29 cellular contexts compared by ENCODE assay signal in genomic region chr9:83144492-83144891, GRCh38.
"Had no signal": no experiment of that assay in that cellular context is flagged by ENCODE, and none has a peak within 500 bp of the region (broad histone marks: within the 10 kb centered on the region; RNA-seq: fewer than 3 reads in every experiment).

No MANE protein-coding gene starts in this region.

- ATAC-seq: activated naive CD4-positive, alpha-beta T cell treated with anti-CD3 and anti-CD28 coated beads, Interleukin-2, amount 50 U/mL, for 72 hours; activated T-cell treated with anti-CD3 and anti-CD28 coated beads, Interleukin-2, amount 50 U/mL, for 4 hours; body of pancreas had no signal

- H3K36me3 ChIP-seq: adrenal gland, breast epithelium, MG63 had no signal

- H3K9me3 ChIP-seq: adrenal gland, body of pancreas, MG63 had no signal

- H3K4me1 ChIP-seq: adrenal gland, breast epithelium had no signal

- H3K27me3 ChIP-seq: adrenal gland, body of pancreas, breast epithelium, MG63 had no signal

- H3K27ac ChIP-seq: adrenal gland, body of pancreas, breast epithelium, PC-9 had no signal

- H3K4me3 ChIP-seq: adrenal gland, body of pancreas, breast epithelium, MG63, PC-9 had no signal

- DNase-seq: activated CD4-positive, alpha-beta memory T cell treated with anti-CD3 and anti-CD28 coated beads for 36 hours; activated CD4-positive, alpha-beta T cell treated with anti-CD3 and anti-CD28 coated beads, Interleukin-2, amount 50 U/mL, for 1 hour; activated CD8-positive, alpha-beta memory T cell treated with anti-CD3 and anti-CD28 coated beads, Interleukin-2, amount 50 U/mL, for 4 hours; activated gamma-delta T cell treated with Interleukin-2 at 50 U/mL for 16 hours; activated naive CD4-positive, alpha-beta T cell treated with anti-CD3 and anti-CD28 coated beads for 36 hours; activated T-cell treated with anti-CD3 and anti-CD28 coated beads for 4 hours; activated T-cell treated with anti-CD3 and anti-CD28 coated beads, Interleukin-2, amount 50 U/mL, for 4 hours; adrenal gland; body of pancreas; Kasumi-1; KG1; MG63; MV-4-11; NCI-H1092; NCI-H1436 treated with DMSO at 0.1 percent for 48 hours; NCI-H187; NCI-H2029 treated with DMSO at 0.1 percent for 48 hours; NCI-H2107; NCI-H345; NCI-H524 treated with DMSO at 0.1 percent for 48 hours; NCI-H748 treated with DMSO at 0.1 percent for 48 hours; PC-9; Right ventricle myocardium superior; SW 1271; T-helper 1 cell; T-helper 2 cell; T-helper 9 cell had no signal
